ENCODE assay signal across 11 cellular contexts in the genomic region with DNA sequence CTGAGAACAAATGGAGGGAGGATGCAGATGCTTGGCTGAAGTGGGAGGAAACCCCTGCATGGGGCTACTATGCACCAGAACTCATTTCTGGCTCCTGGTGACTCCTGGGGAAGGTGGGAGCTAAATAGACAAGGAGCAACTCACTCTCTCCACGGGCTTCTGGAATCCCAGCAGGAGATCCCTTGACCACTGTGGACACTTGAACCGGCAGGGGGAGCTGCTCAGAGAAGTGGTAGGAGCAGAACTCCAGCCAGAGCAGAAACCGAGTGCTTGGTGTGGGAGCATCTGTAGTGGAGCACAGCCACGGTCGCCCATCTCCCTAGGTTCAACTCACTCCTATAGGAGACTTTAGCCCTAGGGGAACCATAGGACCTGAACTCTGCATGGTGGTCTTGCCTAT.
DNase-seq lines count a peak whose midpoint lies in the region; ATAC-seq and TF ChIP-seq lines count a peak whose summit lies in the region.
"Had no signal": no experiment of that assay in that cellular context is flagged by ENCODE, and none has a peak within 500 bp of the region (broad histone marks: within the 10 kb centered on the region; RNA-seq: fewer than 3 reads in every experiment).

No MANE protein-coding gene starts in this region.

- no peak overlapping the region for H2AK5ac ChIP-seq in H9 (ENCODE audit: insufficient read length, low read length)

- DNase-seq in DMS53 (lab: John Stamatoyannopoulos, UW): peak; percentile 72
- DNase-seq in H9: peak; percentile 74
- DNase-seq in SK-MEL-5 (ENCODE audit: low read depth, low spot score): peak; percentile 57
- DNase-seq in kidney epithelial cell (ENCODE audit: low read depth): no peak
- no peak for DNase-seq in SKM-1 (lab: John Stamatoyannopoulos, UW; ENCODE audit: unreplicated experiment)
- DNase-seq in NOMO-1 treated with DMSO at 0.1 percent for 48 hours (lab: John Stamatoyannopoulos, UW; ENCODE audit: unreplicated experiment): no peak
- DNase-seq: activated effector memory CD4-positive, alpha-beta T cell treated with anti-CD3 and anti-CD28 coated beads, Interleukin-2, amount 50 U/mL, for 16 hours; left cardiac atrium had no signal

- no peaks in the 10 kb centered on the region for H3K23me2 ChIP-seq in H9 (ENCODE audit: insufficient read length, low read depth, low read length, poor library complexity, severe bottlenecking)

- H3K4me3 ChIP-seq in kidney epithelial cell (ENCODE audit: low read depth, low read length): no peak overlapping the region
- H3K4me3 ChIP-seq: skin epidermis had no signal

- H3K4me2 ChIP-seq in H9 (ENCODE audit: insufficient read depth, insufficient read length, low read length): no peak overlapping the region

- no peak overlapping the region for H4K91ac ChIP-seq in H9 (ENCODE audit: insufficient read length, low read depth, low read length)

- H4K8ac ChIP-seq in H9 (replicated peaks; ENCODE audit: insufficient read length, low read depth, low read length): no peak overlapping the region

- no peak overlapping the region for H3T11ph ChIP-seq in H9 (ENCODE audit: low read length)

- H2BK20ac ChIP-seq in H9 (ENCODE audit: low read depth, low read length, poor library complexity, severe bottlenecking): no peak overlapping the region

- H3K9ac ChIP-seq in H9 (ENCODE audit: extremely low read depth, insufficient read length, low read length): no peak overlapping the region

- no peaks in the 10 kb centered on the region for H3K9me3 ChIP-seq in H9 (ENCODE audit: control insufficient read depth, low read depth, low read length)

- ATAC-seq in HG03457 (IDR thresholded peaks at IDR 0.05; ENCODE audit: unreplicated experiment): no peak
- ATAC-seq in HG02759 (IDR thresholded peaks at IDR 0.05; ENCODE audit: unreplicated experiment): no peak
- ATAC-seq: left cardiac atrium had no signal

- no peak overlapping the region for H3K27ac Mint-ChIP-seq in H9

- H3K79me1 ChIP-seq in H9 (ENCODE audit: insufficient read depth, low read depth, low read length, poor library complexity, severe bottlenecking): no peaks in the 10 kb centered on the region

- peak; percentile 71 for TF ChIP-seq CTCF in H9 (conservative IDR thresholded peaks at IDR 0.05)
- peak; percentile 26 for TF ChIP-seq CTCF in kidney epithelial cell (IDR thresholded peaks at IDR 0.05; ENCODE audit: insufficient read depth, low read length, poor library complexity, severe bottlenecking)

- H2BK120ac ChIP-seq in H9 (ENCODE audit: low read depth, low read length, poor library complexity, severe bottlenecking): no peak overlapping the region

- H3K4me1 Mint-ChIP-seq in H9: peaks cover 5% of the 10 kb centered on the region in 2 experiments

- H3K4me3 Mint-ChIP-seq in H9: no peak overlapping the region

- no peak overlapping the region for H2BK15ac ChIP-seq in H9 (ENCODE audit: low read depth, low read length)

- no peak overlapping the region for H3K4ac ChIP-seq in H9 (ENCODE audit: low read depth, low read length)

- no peak overlapping the region for H2BK12ac ChIP-seq in H9 (ENCODE audit: insufficient read length, low read depth, low read length)

- no peak overlapping the region for H3K56ac ChIP-seq in H9 (ENCODE audit: insufficient read length, low read depth, low read length)

- H3K36me3 ChIP-seq in kidney epithelial cell (ENCODE audit: control insufficient read depth, insufficient read depth, low read length): no peaks in the 10 kb centered on the region

- no peak overlapping the region for H4K5ac ChIP-seq in H9 (ENCODE audit: insufficient read length, low read depth, low read length)

- 0 out of 2 replicates have a peak, but pooled peaks cover 2% of the 10 kb centered on the region for H3K79me2 ChIP-seq in H9 (ENCODE audit: insufficient read depth, low read length)

- no peaks in the 10 kb centered on the region for H4K20me1 ChIP-seq in H9 (ENCODE audit: control insufficient read depth, insufficient read depth, insufficient read length)

- no peak overlapping the region for H2AFZ ChIP-seq in H9 (ENCODE audit: low read length)

- H3K27me3 Mint-ChIP-seq in H9 (ENCODE audit: low read depth): peaks cover 31% of the 10 kb centered on the region

- no peak overlapping the region for H3K14ac ChIP-seq in H9 (ENCODE audit: insufficient read depth, low read length)

- H3K36me3 Mint-ChIP-seq in H9 (ENCODE audit: insufficient read depth in 1 of 3, low read depth in 3 of 3): no peaks in the 10 kb centered on the region

- H3K27ac ChIP-seq in H9 (ENCODE audit: insufficient read length, low read depth, low read length): no peak overlapping the region
- H3K27ac ChIP-seq: skin epidermis had no signal

- no peak overlapping the region for H3K23ac ChIP-seq in H9 (ENCODE audit: insufficient read length, low read depth, low read length)

- H3K27me3 ChIP-seq in H9 (ENCODE audit: insufficient read depth, low read length): no peaks in the 10 kb centered on the region
- H3K27me3 ChIP-seq in kidney epithelial cell (ENCODE audit: control insufficient read depth, insufficient read depth, low read length): no peaks in the 10 kb centered on the region

- H3K9me3 Mint-ChIP-seq in H9: no peaks in the 10 kb centered on the region; a peak in 1 of 5 replicates

- H3K18ac ChIP-seq in H9 (ENCODE audit: insufficient read length, low read depth, low read length): no peak overlapping the region

- H2BK5ac ChIP-seq in H9 (ENCODE audit: insufficient read length, low read length): no peak overlapping the region

- no peaks in the 10 kb centered on the region; the same call in 1 of the 2 replicates for H3K4me1 ChIP-seq in H9 (ENCODE audit: insufficient read depth, low read length)

- in situ Hi-C loops in SK-MEL-5 (cut with HindIII; ENCODE audit: low pct_unique_long_range_greater_than_20kb, low sequenced_read_pairs): no loop called here

- no CpG with 5 or more reads among the region's 5 CpGs for WGBS in H9 (ENCODE audit: extremely low coverage, insufficient read length, low lambda C conversion rate)

Comparison
In these comparisons a context has a peak if more than half of its experiments do, and no peak if none do; other contexts are left out.
1. DNase-seq: peak in DMS53 (single experiment), H9 (single experiment) and SK-MEL-5 (single experiment); none in kidney epithelial cell (single experiment), SKM-1 (single experiment) and NOMO-1 treated with DMSO at 0.1 percent for 48 hours (single experiment).